1 cellular context compared by ENCODE assay signal in genomic region chrX:46722742-46723568, GRCh38.
TF ChIP-seq lines count a peak whose summit lies in the region.

No MANE protein-coding gene starts in this region.

TF ChIP-seq in A549, 52 proteins besides CTCF, POLR2A, EP300 and RAD21 (continued from another document):
- TF ChIP-seq BCL3 (IDR thresholded peaks at IDR 0.05) (no peak), EHMT2 (IDR thresholded peaks at IDR 0.05; ENCODE audit: low read depth) (no peak), KDM1A (IDR thresholded peaks at IDR 0.05; ENCODE audit: low read depth) (no peak), TFCP2L1 (CRISPR knock-in tag; IDR thresholded peaks at IDR 0.05) (no peak), CHD2 (IDR thresholded peaks at IDR 0.05; ENCODE audit: low read length, partially characterized antibody) (no peak), MYC (IDR thresholded peaks at IDR 0.05; ENCODE audit: borderline replicate concordance, low read length) (no peak)
